Comparison of ENCODE assay signal across 16 cellular contexts in the genomic region with DNA sequence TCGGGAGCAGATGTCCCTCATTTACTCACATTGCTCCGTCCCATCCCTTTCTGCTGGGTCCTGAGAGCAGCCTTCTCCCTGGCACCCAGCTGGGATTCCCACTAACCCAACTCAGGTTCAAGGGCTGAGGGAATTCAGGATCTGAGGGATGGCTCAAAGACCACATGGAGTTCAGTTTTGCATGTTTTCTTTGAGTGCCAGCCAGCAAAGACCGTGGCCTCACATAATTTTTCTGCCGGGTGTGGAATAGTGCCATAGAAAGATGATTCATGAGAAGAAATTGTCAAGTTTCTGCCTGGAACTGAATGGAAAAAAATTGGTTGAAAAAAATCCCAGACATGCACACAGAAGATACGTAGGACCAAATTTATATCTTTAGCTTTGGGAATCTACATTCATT.
DNase-seq lines count a peak whose midpoint lies in the region; ATAC-seq, FAIRE-seq and TF ChIP-seq lines count a peak whose summit lies in the region.
"Had no signal": no experiment of that assay in that cellular context is flagged by ENCODE, and none has a peak within 500 bp of the region (broad histone marks: within the 10 kb centered on the region; RNA-seq: fewer than 3 reads in every experiment).

No MANE protein-coding gene starts in this region.

- DNase-seq in EH (ENCODE audit: low read depth) (peak; percentile 97), NCI-H446 (lab: John Stamatoyannopoulos, UW) (peak; percentile 70 to 83), epithelial cell of esophagus (ENCODE audit: low read depth) (peak; percentile 53), omental fat pad (ENCODE audit: low spot score) (no peak), NCI-H510A treated with DMSO at 0.1 percent for 48 hours (lab: John Stamatoyannopoulos, UW) (no peak), D721Med (ENCODE audit: insufficient read length, low spot score) (no peak), Calu3 (no peak)
- DNase-seq: activated CD4-positive, alpha-beta memory T cell treated with anti-CD3 and anti-CD28 coated beads, Interleukin-2, amount 10 ng/mL, durations not matched to agents 7 days and 5 days; activated naive CD8-positive, alpha-beta T cell treated with anti-CD3 and anti-CD28 coated beads, Interleukin-2, amount 10 ng/mL, durations not matched to agents 7 days and 5 days; DMS153; esophagus squamous epithelium; MV-4-11; NCI-H82; sigmoid colon; T-cell had no signal

- no peak overlapping the region for H3K27ac Mint-ChIP-seq in Calu3 (ENCODE audit: unreplicated experiment)
- H3K27ac Mint-ChIP-seq: activated CD4-positive, alpha-beta memory T cell treated with anti-CD3 and anti-CD28 coated beads, Interleukin-2, amount 10 ng/mL, durations not matched to agents 7 days and 5 days; activated naive CD8-positive, alpha-beta T cell treated with anti-CD3 and anti-CD28 coated beads, Interleukin-2, amount 10 ng/mL, durations not matched to agents 7 days and 5 days; T-cell had no signal

- H3K27me3 Mint-ChIP-seq in Calu3 (ENCODE audit: unreplicated experiment): no peaks in the 10 kb centered on the region
- H3K27me3 Mint-ChIP-seq: activated naive CD8-positive, alpha-beta T cell treated with anti-CD3 and anti-CD28 coated beads, Interleukin-2, amount 10 ng/mL, durations not matched to agents 7 days and 5 days; T-cell had no signal

- no peak overlapping the region for H3K4me3 ChIP-seq in epithelial cell of esophagus (ENCODE audit: low read length)
- H3K4me3 ChIP-seq: esophagus squamous epithelium, sigmoid colon had no signal

- H3K9me3 Mint-ChIP-seq in Calu3 (ENCODE audit: low read depth, unreplicated experiment): no peaks in the 10 kb centered on the region
- H3K9me3 Mint-ChIP-seq: T-cell had no signal

- H3K4me3 Mint-ChIP-seq in Calu3 (ENCODE audit: low read depth, unreplicated experiment): no peak overlapping the region
- H3K4me3 Mint-ChIP-seq: activated CD4-positive, alpha-beta memory T cell treated with anti-CD3 and anti-CD28 coated beads, Interleukin-2, amount 10 ng/mL, durations not matched to agents 7 days and 5 days; activated naive CD8-positive, alpha-beta T cell treated with anti-CD3 and anti-CD28 coated beads, Interleukin-2, amount 10 ng/mL, durations not matched to agents 7 days and 5 days; T-cell had no signal

- CTCF ChIA-PET in Calu3 (lab: Charles Lee): no interaction called here

- FAIRE-seq in D721Med (lab: Jason Lieb, UNC): no peak

- no peaks in the 10 kb centered on the region for H3K4me1 Mint-ChIP-seq in Calu3 (ENCODE audit: low read depth, unreplicated experiment)

- TF ChIP-seq CTCF in epithelial cell of esophagus (IDR thresholded peaks at IDR 0.05; ENCODE audit: insufficient read depth, low read depth, low read length, missing control alignments) (no peak), omental fat pad (IDR thresholded peaks at IDR 0.05) (no peak), D721Med (IDR thresholded peaks at IDR 0.05; ENCODE audit: insufficient read depth, missing control alignments) (no peak), Calu3 (IDR thresholded peaks at IDR 0.05; ENCODE audit: unreplicated experiment) (no peak)

- ATAC-seq in omental fat pad (ENCODE audit: low FRiP score): peak; percentile 62
- no peak for ATAC-seq in HG02970 (IDR thresholded peaks at IDR 0.05; ENCODE audit: low FRiP score, unreplicated experiment)
- ATAC-seq: T-cell had no signal

- intact Hi-C loops in Calu3 (cut with micrococcal nuclease; ENCODE audit: unreplicated experiment): no loop called here

- BruUV-seq in Calu3 (replicated peaks; lab: Mats Ljungman, UMichigan): no TSS peak

- no peaks in the 10 kb centered on the region for H3K36me3 Mint-ChIP-seq in Calu3 (ENCODE audit: insufficient read depth, unreplicated experiment)
- H3K36me3 Mint-ChIP-seq: T-cell had no signal

Comparison
In these comparisons a context has a peak if more than half of its experiments do, and no peak if none do; other contexts are left out.
1. DNase-seq: peak in EH (single experiment), NCI-H446 (2 of 2) and epithelial cell of esophagus (single experiment); none in omental fat pad (single experiment), NCI-H510A treated with DMSO at 0.1 percent for 48 hours (single experiment), D721Med (single experiment) and Calu3 (single experiment).